Comparison of ENCODE assay signal across 22 cellular contexts in genomic region chr4:3374011-3374645, GRCh38.
A peak's percentile ranks its signal among the peaks of the same experiment; 100 is the strongest.
DNase-seq lines count a peak whose midpoint lies in the region; ATAC-seq, FAIRE-seq and TF ChIP-seq lines count a peak whose summit lies in the region.
"Had no signal": no experiment of that assay in that cellular context is flagged by ENCODE, and none has a peak within 500 bp of the region (broad histone marks: within the 10 kb centered on the region; RNA-seq: fewer than 3 reads in every experiment).

No MANE protein-coding gene starts in this region.

- H3K56ac ChIP-seq in H1 (replicated peaks; ENCODE audit: insufficient read length, low read depth, low read length): no peak overlapping the region

- H3K4me3 Mint-ChIP-seq in activated CD8-positive, alpha-beta memory T cell treated with anti-CD3 and anti-CD28 coated beads, Interleukin-2, amount 10 ng/mL, durations not matched to agents 7 days and 5 days: no peak overlapping the region
- H3K4me3 Mint-ChIP-seq in naive B cell: peak overlapping the region in 1 of 8 donors; percentile 14
- H3K4me3 Mint-ChIP-seq: CD8-positive, alpha-beta memory T cell; HFFc6 had no signal

- ATAC-seq in activated CD8-positive, alpha-beta memory T cell treated with anti-CD3 and anti-CD28 coated beads, Interleukin-2, amount 10 ng/mL, durations not matched to agents 7 days and 5 days: no peak
- ATAC-seq in naive B cell (ENCODE audit: low read depth in 2 of 2) (no peak), PC-3 (no peak), HG03025 (IDR thresholded peaks at IDR 0.05; ENCODE audit: low FRiP score, unreplicated experiment) (no peak)
- ATAC-seq: SK-N-SH treated with all-trans-retinoic acid at 6 μM for 48 hours had no signal

- H4K8ac ChIP-seq in H1 (ENCODE audit: extremely low read depth, insufficient read depth, low read length): no peak overlapping the region; the same call in 1 of the 2 replicates

- peaks cover 4% of the 10 kb centered on the region; the same call in 1 of the 2 replicates for H3K23me2 ChIP-seq in H1 (ENCODE audit: low read depth, low read length)

- 96% methylated on average over 28 of the region's 29 CpGs; no CpG with 5 or more reads in 1 of the 2 experiments for WGBS in H1 (ENCODE audit: extremely low coverage in 1 of 2, insufficient coverage in 1 of 2, insufficient read length in 1 of 2, insufficient replicate concordance in 2 of 2, low coverage in 1 of 2, low lambda C conversion rate in 2 of 2, missing lambda C conversion rate in 1 of 2), 2 experiments
- WGBS in thyroid gland, 2 donors: 96 to 98% methylated on average over 29 of the region's 29 CpGs

- peaks cover 0 to 12% (median 10%) of the 10 kb centered on the region in 4 experiments; a peak in 3 of 7 replicates for H3K27me3 ChIP-seq in H1 (replicated peaks in 1 of 4; ENCODE audit: control insufficient read depth in 3 of 4, extremely low read depth in 1 of 4, insufficient read depth in 3 of 4, low read length in 3 of 4)
- no peaks in the 10 kb centered on the region for H3K27me3 ChIP-seq in PC-3 (ENCODE audit: low read length)
- H3K27me3 ChIP-seq in breast epithelium: no peaks in the 10 kb centered on the region
- H3K27me3 ChIP-seq in thyroid gland: no peaks in the 10 kb centered on the region

- H3K27me3 Mint-ChIP-seq in activated CD8-positive, alpha-beta memory T cell treated with anti-CD3 and anti-CD28 coated beads, Interleukin-2, amount 10 ng/mL, durations not matched to agents 7 days and 5 days: peaks cover 25% of the 10 kb centered on the region
- peaks cover 8 to 16% (median 12%) of the 10 kb centered on the region in 3 donors for H3K27me3 Mint-ChIP-seq in naive B cell

- no peak overlapping the region for H4K91ac ChIP-seq in H1 (replicated peaks; ENCODE audit: insufficient read length, low read length)

- peaks cover 6 to 22% (median 15%) of the 10 kb centered on the region in 4 experiments for H3K4me1 ChIP-seq in H1 (replicated peaks in 1 of 4; ENCODE audit: control insufficient read depth in 3 of 4, insufficient read depth in 4 of 4, low read length in 3 of 4)
- H3K4me1 ChIP-seq in PC-3 (ENCODE audit: insufficient read depth, low read length): peaks cover 4% of the 10 kb centered on the region; the same call in 1 of the 2 replicates
- H3K4me1 ChIP-seq in breast epithelium: peaks cover 1 to 10% of the 10 kb centered on the region in 2 donors
- peaks cover 0 to 4% of the 10 kb centered on the region in 2 donors for H3K4me1 ChIP-seq in thyroid gland

- peaks cover 11% of the 10 kb centered on the region for H3K4me1 Mint-ChIP-seq in activated CD8-positive, alpha-beta memory T cell treated with anti-CD3 and anti-CD28 coated beads, Interleukin-2, amount 10 ng/mL, durations not matched to agents 7 days and 5 days
- peaks cover 19 to 32% (median 26%) of the 10 kb centered on the region in 3 donors for H3K4me1 Mint-ChIP-seq in naive B cell

- no peak overlapping the region for H3K27ac Mint-ChIP-seq in activated CD8-positive, alpha-beta memory T cell treated with anti-CD3 and anti-CD28 coated beads, Interleukin-2, amount 10 ng/mL, durations not matched to agents 7 days and 5 days
- H3K27ac Mint-ChIP-seq in naive B cell: peak overlapping the region in 4 of 6 donors; percentile 7 to 81 (median 74)
- H3K27ac Mint-ChIP-seq: HFFc6 had no signal

- H2BK120ac ChIP-seq in H1 (replicated peaks; ENCODE audit: low read depth, low read length): no peak overlapping the region

- H2BK15ac ChIP-seq in H1 (ENCODE audit: low read length): no peak overlapping the region

- no peaks in the 10 kb centered on the region for H3K9me2 ChIP-seq in PC-3 (replicated peaks; ENCODE audit: low read length)

- H4K20me1 ChIP-seq in H1 (replicated peaks in 1 of 2; ENCODE audit: control insufficient read depth in 1 of 2, insufficient read depth in 2 of 2, low read length in 2 of 2) (peaks cover 13 to 16% of the 10 kb centered on the region in 2 experiments), PC-3 (ENCODE audit: low read length) (no peaks in the 10 kb centered on the region)

- H4K5ac ChIP-seq in H1 (ENCODE audit: insufficient read length, low read depth, low read length): no peak overlapping the region

- H3K9me3 ChIP-seq in H1 (ENCODE audit: insufficient read depth in 2 of 2, low read depth in 1 of 2, low read length in 1 of 2) (no peaks in the 10 kb centered on the region), PC-3 (ENCODE audit: low read length) (no peaks in the 10 kb centered on the region), breast epithelium (no peaks in the 10 kb centered on the region), thyroid gland (no peaks in the 10 kb centered on the region)

- no peak overlapping the region for H2BK5ac ChIP-seq in H1 (ENCODE audit: low read depth, low read length)

- TF ChIP-seq RAD21 in H1 (IDR thresholded peaks at IDR 0.05 in 1 of 2, conservative IDR thresholded peaks at IDR 0.05 in 1 of 2; ENCODE audit: low read depth in 2 of 2, low read length in 2 of 2): no peak

- peaks cover 4% of the 10 kb centered on the region for H3K9me3 Mint-ChIP-seq in activated CD8-positive, alpha-beta memory T cell treated with anti-CD3 and anti-CD28 coated beads, Interleukin-2, amount 10 ng/mL, durations not matched to agents 7 days and 5 days (ENCODE audit: low read depth)
- H3K9me3 Mint-ChIP-seq in naive B cell: peaks cover 4 to 11% (median 7%) of the 10 kb centered on the region in 7 donors
- H3K9me3 Mint-ChIP-seq: HFFc6 had no signal

- peak; percentile 50 for DNase-seq in activated CD8-positive, alpha-beta memory T cell treated with anti-CD3 and anti-CD28 coated beads for 24 hours
- no peak for DNase-seq in activated CD8-positive, alpha-beta memory T cell treated with anti-CD3 and anti-CD28 coated beads, Interleukin-2, amount 10 ng/mL, durations not matched to agents 7 days and 5 days
- no peak for DNase-seq in H1 (ENCODE audit: low read depth in 1 of 2, low spot score in 2 of 2)
- no peak for DNase-seq in naive B cell
- DNase-seq in PC-3: no peak
- no peak for DNase-seq in breast epithelium (ENCODE audit: low spot score in 2 of 2)
- no peak for DNase-seq in thyroid gland
- DNase-seq: CD8-positive, alpha-beta memory T cell; DMS79 treated with DMSO at 0.1 percent for 48 hours; HFFc6; MM.1S; NCI-H1092; NCI-H1436 treated with DMSO at 0.1 percent for 48 hours; NCI-H2029; NCI-H345; NCI-H524 treated with DMSO at 0.1 percent for 48 hours; RPMI8226; SHP77 treated with DMSO at 0.1 percent for 48 hours had no signal

- H3K4ac ChIP-seq in H1 (replicated peaks; ENCODE audit: insufficient read length, low read depth, low read length): no peak overlapping the region

- no peaks in the 10 kb centered on the region for H3F3A ChIP-seq in PC-3 (ENCODE audit: low read length, unreplicated experiment)

- TF ChIP-seq CTCF in H1 (IDR thresholded peaks at IDR 0.05; ENCODE audit: control extremely low read depth in 1 of 3, insufficient read depth in 1 of 3, low read depth in 1 of 3, low read length in 3 of 3) (no peak), PC-3 (conservative IDR thresholded peaks at IDR 0.05; ENCODE audit: low read depth, low read length) (no peak), breast epithelium (IDR thresholded peaks at IDR 0.05) (no peak), thyroid gland (IDR thresholded peaks at IDR 0.05) (no peak)

- no TSS peak for BruUV-seq in PC-3 (replicated peaks; lab: Mats Ljungman, UMichigan)

- H3K79me2 ChIP-seq in H1 (ENCODE audit: control insufficient read depth in 1 of 2, insufficient read depth in 2 of 2, low read length in 2 of 2) (no peaks in the 10 kb centered on the region), PC-3 (ENCODE audit: low read length) (no peaks in the 10 kb centered on the region)

- H2BK20ac ChIP-seq in H1 (ENCODE audit: low read length): no peak overlapping the region

- H2AFZ ChIP-seq in H1 (ENCODE audit: low read length) (no peak overlapping the region), PC-3 (ENCODE audit: low read length) (no peak overlapping the region)

- POLR2A ChIA-PET in H1 (lab: Charles Lee; ENCODE audit: partially characterized antibody) (interaction anchor here (1.0 to 1.7 kb wide), 3 partner anchors 9 to 122 kb away, joined by 3 to 6 read pairs (median 3); no protein-coding TSS in a partner anchor), PC-3 (lab: Charles Lee; ENCODE audit: unreplicated experiment) (no interaction called here)

- no peak overlapping the region for H3K23ac ChIP-seq in H1 (ENCODE audit: insufficient read length)

- no peak overlapping the region for H3K14ac ChIP-seq in H1 (ENCODE audit: insufficient read length)

- no peak overlapping the region for H3K27ac ChIP-seq in H1 (ENCODE audit: low read depth, low read length)
- H3K27ac ChIP-seq in PC-3 (ENCODE audit: low read length): no peak overlapping the region
- H3K27ac ChIP-seq in breast epithelium: no peak overlapping the region
- H3K27ac ChIP-seq in thyroid gland: no peak overlapping the region
- H3K27ac ChIP-seq: 22Rv1 had no signal

- H3K36me3 Mint-ChIP-seq in activated CD8-positive, alpha-beta memory T cell treated with anti-CD3 and anti-CD28 coated beads, Interleukin-2, amount 10 ng/mL, durations not matched to agents 7 days and 5 days: no peaks in the 10 kb centered on the region
- peaks cover 0 to 8% of the 10 kb centered on the region in 2 donors for H3K36me3 Mint-ChIP-seq in naive B cell

- 0 out of 2 replicates have a peak overlapping the region, but pooled peaks have one; percentile 17 for H2BK12ac ChIP-seq in H1 (ENCODE audit: low read depth, low read length)

- CTCF ChIA-PET in activated CD8-positive, alpha-beta memory T cell treated with anti-CD3 and anti-CD28 coated beads, Interleukin-2, amount 10 ng/mL, durations not matched to agents 7 days and 5 days (lab: Charles Lee): interaction anchor here (0.6 kb wide), 1 partner anchor 18 kb away, joined by 3 read pairs; no protein-coding TSS in a partner anchor
- CTCF ChIA-PET in H1 (lab: Charles Lee; ENCODE audit: partially characterized antibody): interaction anchor here (1.0 to 1.5 kb wide), 3 partner anchors 16 to 69 kb away, joined by 3 to 6 read pairs (median 3); no protein-coding TSS in a partner anchor
- CTCF ChIA-PET in PC-3 (lab: Charles Lee): no interaction called here

- no peak overlapping the region for H2AK5ac ChIP-seq in H1 (ENCODE audit: low read depth, low read length)

- H3K36me3 ChIP-seq in H1 (ENCODE audit: control insufficient read depth in 2 of 4, insufficient read depth in 4 of 4, low read length in 3 of 4): no peaks in the 10 kb centered on the region; a peak in 1 of 8 replicates
- H3K36me3 ChIP-seq in PC-3 (ENCODE audit: low read depth, low read length): no peaks in the 10 kb centered on the region
- H3K36me3 ChIP-seq in breast epithelium: no peaks in the 10 kb centered on the region
- no peaks in the 10 kb centered on the region for H3K36me3 ChIP-seq in thyroid gland

- H3K4me3 ChIP-seq in H1 (ENCODE audit: extremely low read depth in 1 of 4, insufficient read depth in 2 of 4, low read depth in 3 of 4, low read length in 4 of 4): no peak overlapping the region
- H3K4me3 ChIP-seq in PC-3 (ENCODE audit: low read length): no peak overlapping the region
- no peak overlapping the region for H3K4me3 ChIP-seq in breast epithelium
- H3K4me3 ChIP-seq in thyroid gland (replicated peaks in 1 of 3): no peak overlapping the region

- H3K9ac ChIP-seq in H1 (replicated peaks in 1 of 4; ENCODE audit: extremely low read depth in 1 of 4, low read depth in 3 of 4, low read length in 3 of 4): no peak overlapping the region
- H3K9ac ChIP-seq in PC-3 (ENCODE audit: low read length): no peak overlapping the region

- no peak for TF ChIP-seq EP300 in H1 (IDR thresholded peaks at IDR 0.05; ENCODE audit: borderline replicate concordance in 1 of 2, low read depth in 2 of 2, low read length in 2 of 2)

- TF ChIP-seq POLR2A in H1 (IDR thresholded peaks at IDR 0.05; ENCODE audit: control extremely low read depth in 1 of 2, low read depth in 2 of 2, low read length in 2 of 2): no peak
- TF ChIP-seq POLR2A in breast epithelium (IDR thresholded peaks at IDR 0.05): no peak
- no peak for TF ChIP-seq POLR2A in thyroid gland (IDR thresholded peaks at IDR 0.05)

- H3K4me2 ChIP-seq in H1 (ENCODE audit: insufficient read depth in 1 of 2, low read depth in 2 of 2, low read length in 2 of 2) (no peak overlapping the region), PC-3 (ENCODE audit: low read length) (no peak overlapping the region)

- no peak for FAIRE-seq in H1 (lab: Jason Lieb, UNC)
- FAIRE-seq: H54 had no signal

- no peak overlapping the region for H3K18ac ChIP-seq in H1 (ENCODE audit: extremely low read depth, low read length)

- H3K79me1 ChIP-seq in H1 (ENCODE audit: low read depth, low read length): peaks cover 4% of the 10 kb centered on the region

- intact Hi-C loops in PC-3 (cut with micrococcal nuclease) (no loop called here), breast epithelium (cut with DNase I; ENCODE audit: low total_unique reads) (loop anchor here (5.0 kb wide), 1 partner anchor 1997 kb away; no protein-coding TSS in a partner anchor), thyroid gland (cut with DNase I) (no loop called here)
